17 cellular contexts compared by ENCODE assay signal in the genomic region with DNA sequence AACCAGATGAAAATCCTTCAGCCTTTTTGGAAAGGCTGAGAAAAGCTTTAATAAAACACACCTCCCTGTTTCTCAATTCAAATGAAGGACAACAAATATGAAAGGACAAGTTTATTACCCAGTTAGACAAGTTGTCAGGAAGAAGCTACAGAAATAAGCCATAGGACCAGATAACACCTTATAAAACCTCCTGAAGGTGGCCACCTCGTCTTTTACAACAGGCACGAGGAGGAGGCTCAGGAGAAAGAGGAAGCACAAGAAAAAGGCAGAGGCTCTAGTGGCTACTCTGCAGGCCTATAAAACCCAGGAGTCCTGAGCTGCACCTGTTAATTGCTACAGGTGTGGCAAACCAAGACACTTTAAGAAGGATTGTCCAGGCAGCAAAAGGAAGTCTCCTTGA.
DNase-seq lines count a peak whose midpoint lies in the region; ATAC-seq and TF ChIP-seq lines count a peak whose summit lies in the region.
"Had no signal": no experiment of that assay in that cellular context is flagged by ENCODE, and none has a peak within 500 bp of the region (broad histone marks: within the 10 kb centered on the region; RNA-seq: fewer than 3 reads in every experiment).

No MANE protein-coding gene starts in this region.

- H3K4me1 Mint-ChIP-seq in activated CD8-positive, alpha-beta T cell treated with anti-CD3 and anti-CD28 coated beads, Interleukin-2, amount 10 ng/mL, durations not matched to agents 7 days and 5 days (ENCODE audit: low read depth): no peaks in the 10 kb centered on the region
- H3K4me1 Mint-ChIP-seq: H9 had no signal

- no peaks in the 10 kb centered on the region for H3K36me3 Mint-ChIP-seq in activated CD8-positive, alpha-beta T cell treated with anti-CD3 and anti-CD28 coated beads, Interleukin-2, amount 10 ng/mL, durations not matched to agents 7 days and 5 days (ENCODE audit: low read depth)

- H3K4me3 ChIP-seq in WERI-Rb-1 (ENCODE audit: low read depth, low read length): no peak overlapping the region

- POLR2A ChIA-PET in activated CD8-positive, alpha-beta T cell treated with anti-CD3 and anti-CD28 coated beads, Interleukin-2, amount 10 ng/mL, durations not matched to agents 7 days and 5 days (lab: Charles Lee): no interaction called here

- DNase-seq in HT1080 (ENCODE audit: low read depth) (peak; percentile 6), NCI-H69 (lab: John Stamatoyannopoulos, UW) (peak; percentile 45), WERI-Rb-1 (peak; percentile 22), C1 segment of cervical spinal cord (lab: John Stamatoyannopoulos, UW) (no peak), OCI-M2 (lab: John Stamatoyannopoulos, UW; ENCODE audit: unreplicated experiment) (no peak)
- no peak for DNase-seq in activated CD8-positive, alpha-beta T cell treated with anti-CD3 and anti-CD28 coated beads, Interleukin-2, amount 10 ng/mL, durations not matched to agents 7 days and 5 days
- DNase-seq: H9; KG1; MM.1S; NCI-H1436 treated with DMSO at 0.1 percent for 48 hours; NCI-H2081 treated with DMSO at 0.1 percent for 48 hours; NCI-H524 treated with DMSO at 0.1 percent for 48 hours; NK-92 treated with Interleukin-12 subunit alpha and Interleukin-12 subunit beta, amount 100 ng/mL, for 24 hours; Right ventricle myocardium superior; T-helper 9 cell had no signal

- H3K4me3 Mint-ChIP-seq in activated CD8-positive, alpha-beta T cell treated with anti-CD3 and anti-CD28 coated beads, Interleukin-2, amount 10 ng/mL, durations not matched to agents 7 days and 5 days: no peak overlapping the region
- H3K4me3 Mint-ChIP-seq: H9 had no signal

- peaks cover 7% of the 10 kb centered on the region for H3K9me3 ChIP-seq in WERI-Rb-1 (ENCODE audit: severe bottlenecking)

- H3K27ac Mint-ChIP-seq in activated CD8-positive, alpha-beta T cell treated with anti-CD3 and anti-CD28 coated beads, Interleukin-2, amount 10 ng/mL, durations not matched to agents 7 days and 5 days: no peak overlapping the region
- H3K27ac Mint-ChIP-seq: H9 had no signal

- H3K9me3 Mint-ChIP-seq in activated CD8-positive, alpha-beta T cell treated with anti-CD3 and anti-CD28 coated beads, Interleukin-2, amount 10 ng/mL, durations not matched to agents 7 days and 5 days (ENCODE audit: insufficient read depth): peaks cover 14% of the 10 kb centered on the region

- no peak for ATAC-seq in activated CD8-positive, alpha-beta T cell treated with anti-CD3 and anti-CD28 coated beads, Interleukin-2, amount 10 ng/mL, durations not matched to agents 7 days and 5 days
- ATAC-seq: Panc1 had no signal

- CTCF ChIA-PET in activated CD8-positive, alpha-beta T cell treated with anti-CD3 and anti-CD28 coated beads, Interleukin-2, amount 10 ng/mL, durations not matched to agents 7 days and 5 days (lab: Charles Lee): no interaction called here

- H3K36me3 ChIP-seq in WERI-Rb-1: no peaks in the 10 kb centered on the region

- no peaks in the 10 kb centered on the region for H3K27me3 Mint-ChIP-seq in activated CD8-positive, alpha-beta T cell treated with anti-CD3 and anti-CD28 coated beads, Interleukin-2, amount 10 ng/mL, durations not matched to agents 7 days and 5 days (ENCODE audit: low read depth)

- peak; percentile 48 for TF ChIP-seq CTCF in C4-2B (conservative IDR thresholded peaks at IDR 0.05)
- no peak for TF ChIP-seq CTCF in WERI-Rb-1 (IDR thresholded peaks at IDR 0.05; ENCODE audit: low read depth, low read length)

- H3K27ac ChIP-seq in C4-2B (peak overlapping the region; percentile 36; the same call in 1 of the 2 replicates), WERI-Rb-1 (no peak overlapping the region)

- H3K27me3 ChIP-seq in WERI-Rb-1 (ENCODE audit: insufficient read depth, low read depth, severe bottlenecking): no peaks in the 10 kb centered on the region

Comparison
In these comparisons a context has a peak if more than half of its experiments do, and no peak if none do; other contexts are left out.
1. DNase-seq: peak in HT1080 (single experiment), NCI-H69 (single experiment) and WERI-Rb-1 (single experiment); none in activated CD8-positive, alpha-beta T cell treated with anti-CD3 and anti-CD28 coated beads, Interleukin-2, amount 10 ng/mL, durations not matched to agents 7 days and 5 days (single experiment), C1 segment of cervical spinal cord (0 of 14) and OCI-M2 (single experiment).